In the genomic region with DNA sequence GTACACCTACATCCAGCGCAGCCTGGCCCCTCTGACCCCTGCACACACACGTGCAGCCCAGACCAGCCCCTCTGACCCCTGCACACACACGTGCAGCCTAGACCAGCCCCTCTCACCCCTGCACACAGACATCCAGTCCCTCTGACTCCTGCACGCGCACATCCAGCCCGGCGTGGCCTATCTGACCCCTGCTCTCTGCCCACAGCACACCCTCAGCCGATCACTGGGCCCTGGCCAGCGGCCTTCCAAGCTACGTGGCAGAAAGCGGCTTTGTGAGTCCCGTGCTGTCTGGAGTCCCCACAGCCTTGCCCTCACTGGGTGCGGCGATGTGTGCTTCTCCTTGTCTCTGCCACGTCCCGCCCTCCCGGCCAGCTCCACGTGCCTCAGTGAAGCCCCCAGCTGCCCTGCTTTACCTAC, we compare ENCODE assay signal across 22 cellular contexts. TPM values are rescaled to one million over a fixed set of nuclear protein-coding genes. Genes with fewer than 3 reads are reported as not detected.
DNase-seq lines count a peak whose midpoint lies in the region; ATAC-seq, FAIRE-seq and TF ChIP-seq lines count a peak whose summit lies in the region.
"Had no signal": no experiment of that assay in that cellular context is flagged by ENCODE, and none has a peak within 500 bp of the region (broad histone marks: within the 10 kb centered on the region; RNA-seq: fewer than 3 reads in every experiment).

No MANE protein-coding gene starts in this region.

- no peaks in the 10 kb centered on the region for H4K20me1 ChIP-seq in HepG2 (ENCODE audit: insufficient read depth, low read length)
- no peaks in the 10 kb centered on the region for H4K20me1 ChIP-seq in osteoblast (ENCODE audit: insufficient read depth, low read length)

- DNase-seq in H7 (peak; percentile 57), caudate nucleus (lab: John Stamatoyannopoulos, UW) (peak in 1 of 61 donors; percentile 37), HepG2 (ENCODE audit: low spot score) (no peak), osteoblast (ENCODE audit: insufficient read length, low spot score, missing footprints) (peak; percentile 86), A673 (ENCODE audit: low spot score) (no peak), activated gamma-delta T cell treated with Interleukin-2 at 50 U/mL for 16 hours (no peak), NCI-H1436 (lab: John Stamatoyannopoulos, UW) (no peak), ureter (ENCODE audit: low spot score) (no peak)
- DNase-seq: DMS 273 treated with DMSO at 0.1 percent for 48 hours, GDM1, HCEC 1CT, KG1, NCI-H146, NCI-H2081, NCI-H510A, NCI-H774, PC-3 had no signal

- H3K79me2 ChIP-seq in HepG2 (ENCODE audit: insufficient read depth, low read length) (no peaks in the 10 kb centered on the region), osteoblast (ENCODE audit: insufficient read depth, low read length) (no peaks in the 10 kb centered on the region)

- H2AFZ ChIP-seq in HepG2 (ENCODE audit: low read length), result no peak overlapping the region
- no peak overlapping the region for H2AFZ ChIP-seq in osteoblast (ENCODE audit: low read length)

- CTCF ChIA-PET in HepG2 (lab: Yijun Ruan, JAX; ENCODE audit: low intra/inter-chr PET ratio, low total read pairs) (no interaction called here), A673 (lab: Charles Lee) (no interaction called here)

- no peaks in the 10 kb centered on the region for H3K9me3 ChIP-seq in HepG2 (ENCODE audit: low read length)
- H3K9me3 ChIP-seq in osteoblast (ENCODE audit: low read depth, low read length), result no peaks in the 10 kb centered on the region
- H3K9me3 ChIP-seq in A673 (ENCODE audit: low read depth, low read length, poor library complexity, severe bottlenecking), result no peaks in the 10 kb centered on the region
- H3K9me3 ChIP-seq: A549 had no signal

- BruUV-seq in HepG2 (replicated peaks; lab: Mats Ljungman, UMichigan), result no TSS peak
- BruUV-seq in A673 (replicated peaks; lab: Mats Ljungman, UMichigan), result no TSS peak

- no peak for FAIRE-seq in HepG2 (lab: Jason Lieb, UNC)
- FAIRE-seq: A549, GM12891, GM18507 had no signal

- H3K27ac ChIP-seq in caudate nucleus (ENCODE audit: low read depth, low read length) (peak overlapping the region; percentile 89), HepG2 (ENCODE audit: extremely low read length, insufficient read depth, low read length) (no peak overlapping the region), osteoblast (ENCODE audit: low read depth, low read length) (no peak overlapping the region), A673 (ENCODE audit: low read depth, low read length, poor library complexity, severe bottlenecking) (no peak overlapping the region)
- H3K27ac ChIP-seq: A549, C4-2B had no signal

- TF ChIP-seq RAD21 in HepG2 (CRISPR knock-in tag; IDR thresholded peaks at IDR 0.05), result no peak

- no peaks in the 10 kb centered on the region for H3K36me3 ChIP-seq in H7 (replicated peaks; ENCODE audit: control insufficient read depth, insufficient read depth, low read length)
- H3K36me3 ChIP-seq in HepG2 (replicated peaks in 1 of 2; ENCODE audit: control insufficient read depth in 1 of 2, insufficient read depth in 2 of 2, low read length in 2 of 2), result no peaks in the 10 kb centered on the region
- H3K36me3 ChIP-seq in osteoblast (ENCODE audit: insufficient read depth, low read length), result no peaks in the 10 kb centered on the region
- no peaks in the 10 kb centered on the region for H3K36me3 ChIP-seq in A673 (ENCODE audit: insufficient read depth, low read length, poor library complexity, severe bottlenecking)

- WGBS in HepG2 (ENCODE audit: low lambda C conversion rate), result 18% methylated on average over 14 of the region's 18 CpGs

- TF ChIP-seq CTCF in HepG2 (CRISPR knock-in tag; IDR thresholded peaks at IDR 0.05) (no peak), osteoblast (IDR thresholded peaks at IDR 0.05; ENCODE audit: extremely low read depth, low read depth, low read length) (no peak), A673 (conservative IDR thresholded peaks at IDR 0.05; ENCODE audit: low read depth, low read length) (no peak)

- 0 out of 2 replicates have a peak overlapping the region, but pooled peaks have one; percentile 3 for H3K9ac ChIP-seq in HepG2 (ENCODE audit: insufficient read depth, low read depth, low read length)

- TF ChIP-seq EP300 in HepG2 (IDR thresholded peaks at IDR 0.05; ENCODE audit: low read depth in 2 of 2, low read length in 2 of 2) (no peak), HepG2 (CRISPR knock-in tag; IDR thresholded peaks at IDR 0.05; ENCODE audit: borderline replicate concordance) (no peak)

- POLR2A ChIA-PET in HepG2 (lab: Yijun Ruan, JAX), result no interaction called here
- POLR2A ChIA-PET in A673 (lab: Charles Lee; ENCODE audit: low non-redundant PET), result no interaction called here

- peaks cover 67% of the 10 kb centered on the region for H3K4me1 ChIP-seq in HepG2 (ENCODE audit: insufficient read depth, low read length)
- no peaks in the 10 kb centered on the region for H3K4me1 ChIP-seq in osteoblast (ENCODE audit: insufficient read depth, low read length)
- H3K4me1 ChIP-seq in A673 (ENCODE audit: insufficient read depth, low read length, poor library complexity, severe bottlenecking), result no peaks in the 10 kb centered on the region
- H3K4me1 ChIP-seq: A549 had no signal

- peak; percentile 38 for ATAC-seq in HepG2
- ATAC-seq: A549, PC-3 had no signal

- H3K4me3 ChIP-seq in H7 (ENCODE audit: insufficient read depth, low read depth, low read length) (no peak overlapping the region), HepG2 (replicated peaks in 1 of 3; ENCODE audit: insufficient read depth in 1 of 3, low read depth in 2 of 3, low read length in 3 of 3) (peak overlapping the region in 2 of 3 experiments; percentile 29 to 53; a peak in 2 of 6 replicates), osteoblast (ENCODE audit: insufficient read depth, low read length) (no peak overlapping the region), A673 (ENCODE audit: low read depth, low read length, poor library complexity, severe bottlenecking) (no peak overlapping the region)
- H3K4me3 ChIP-seq: A549 had no signal

- no peak for TF ChIP-seq POLR2A in HepG2 (IDR thresholded peaks at IDR 0.05; ENCODE audit: insufficient read depth in 1 of 2, low read depth in 2 of 2, low read length in 2 of 2)

- in situ Hi-C loops in HepG2 (cut with HindIII; ENCODE audit: extremely low pct_ligation_motif_present, low pct_unique_long_range_greater_than_20kb), result no loop called here

- H3K4me2 ChIP-seq in HepG2 (ENCODE audit: low read depth, low read length) (peak overlapping the region; percentile 72), osteoblast (ENCODE audit: insufficient read depth, low read length) (no peak overlapping the region)
- H3K4me2 ChIP-seq: A549 had no signal

- H3K27me3 ChIP-seq in H7 (ENCODE audit: control insufficient read depth, insufficient read depth, low read length), result no peaks in the 10 kb centered on the region
- H3K27me3 ChIP-seq in HepG2 (ENCODE audit: control insufficient read depth in 1 of 2, insufficient read depth in 2 of 2, low read length in 2 of 2), result peaks cover 12 to 43% of the 10 kb centered on the region in 2 experiments
- H3K27me3 ChIP-seq in osteoblast (ENCODE audit: insufficient read depth, low read length), result no peaks in the 10 kb centered on the region
- no peaks in the 10 kb centered on the region for H3K27me3 ChIP-seq in A673 (replicated peaks; ENCODE audit: insufficient read depth, low read depth, low read length, poor library complexity)

- intact Hi-C loops in HepG2 (cut with micrococcal nuclease; ENCODE audit: unreplicated experiment) (no loop called here), A673 (cut with micrococcal nuclease; ENCODE audit: unreplicated experiment) (no loop called here)

RNA-seq across cellular contexts. Expression of gene ATP5ME, which starts 18.3 kb away (rescaled TPM):
- total RNA-seq in H7 (2014; rRNA removed; shearing (Covaris generic)), result 410 and 452 TPM in 2 replicates
- 753 and 1,048 TPM in 2 replicates for total RNA-seq in HepG2 (2016; rRNA removed; fragmentation: Illumina TruSeq; extraction: Trizol)
- 458 and 593 TPM in 2 replicates for total RNA-seq in HepG2 (2016; cell fraction: cytosol; rRNA removed; fragmentation: Illumina TruSeq; extraction: Trizol; ENCODE audit: low read depth)
- 792 and 1,109 TPM in 2 replicates for total RNA-seq in HepG2 (2016; cell fraction: insoluble cytoplasmic fraction; rRNA removed; fragmentation: Illumina TruSeq; extraction: Trizol)
- total RNA-seq in HepG2 (2016; cell fraction: membrane; rRNA removed; fragmentation: Illumina TruSeq; extraction: Trizol), result 613 and 660 TPM in 2 replicates
- 219 and 249 TPM in 2 replicates for total RNA-seq in HepG2 (2016; cell fraction: nucleus; rRNA removed; fragmentation: Illumina TruSeq; extraction: Trizol)
- polyA plus RNA-seq in HepG2 (2011; rRNA removed), result 301 and 305 TPM in 2 replicates
- polyA plus RNA-seq in HepG2 (2011; cell fraction: cytosol; rRNA removed), result 507 and 666 TPM in 2 replicates
- 133 and 152 TPM in 2 replicates for polyA plus RNA-seq in HepG2 (2011; cell fraction: nucleus; rRNA removed)
- 451 and 767 TPM in 2 replicates for polyA plus RNA-seq in HepG2 (2012)
- 482 and 603 TPM in 2 replicates for polyA plus RNA-seq in HepG2 (2016; cell fraction: cytosol; fragmentation: Illumina TruSeq; extraction: Trizol; ENCODE audit: low read depth)
- polyA plus RNA-seq in HepG2 (2016; cell fraction: insoluble cytoplasmic fraction; fragmentation: Illumina TruSeq; extraction: Trizol; ENCODE audit: low read depth), result 926 and 995 TPM in 2 replicates
- 496 and 594 TPM in 2 replicates for polyA plus RNA-seq in HepG2 (2016; cell fraction: membrane; fragmentation: Illumina TruSeq; extraction: Trizol; ENCODE audit: low read depth)
- 426 and 431 TPM in 2 replicates for polyA plus RNA-seq in HepG2 (2016; cell fraction: nucleus; fragmentation: Illumina TruSeq; extraction: Trizol; ENCODE audit: insufficient read depth, low read depth)
- polyA minus RNA-seq in HepG2 (2011; rRNA and poly(A)+ RNA removed; ENCODE audit: low replicate concordance), result 68.8 and 71.4 TPM in 2 replicates
- 62.0 and 63.6 TPM in 2 replicates for polyA minus RNA-seq in HepG2 (2011; cell fraction: cytosol; rRNA and poly(A)+ RNA removed)
- polyA minus RNA-seq in HepG2 (2011; cell fraction: nucleus; rRNA and poly(A)+ RNA removed), result 23.6 and 38.7 TPM in 2 replicates
- 60.8 and 70.4 TPM in 2 replicates for total RNA-seq in osteoblast
- total RNA-seq in A673 (2021), result 362 and 383 TPM in 2 replicates
- total RNA-seq in ureter, result 317 TPM

RNA-seq across cellular contexts. Expression of gene MYL5, which starts 18.6 kb away (rescaled TPM):
- 12.6 and 18.2 TPM in 2 replicates for total RNA-seq in H7 (2014; rRNA removed; shearing (Covaris generic))
- total RNA-seq in HepG2 (2016; rRNA removed; fragmentation: Illumina TruSeq; extraction: Trizol), result 11.0 and 16.0 TPM in 2 replicates
- 6.7 and 8.0 TPM in 2 replicates for total RNA-seq in HepG2 (2016; cell fraction: cytosol; rRNA removed; fragmentation: Illumina TruSeq; extraction: Trizol; ENCODE audit: low read depth)
- total RNA-seq in HepG2 (2016; cell fraction: insoluble cytoplasmic fraction; rRNA removed; fragmentation: Illumina TruSeq; extraction: Trizol), result 10.1 and 16.2 TPM in 2 replicates
- 7.6 and 8.2 TPM in 2 replicates for total RNA-seq in HepG2 (2016; cell fraction: membrane; rRNA removed; fragmentation: Illumina TruSeq; extraction: Trizol)
- total RNA-seq in HepG2 (2016; cell fraction: nucleus; rRNA removed; fragmentation: Illumina TruSeq; extraction: Trizol), result 15.9 and 16.6 TPM in 2 replicates
- polyA plus RNA-seq in HepG2 (2011; rRNA removed), result 6.5 and 11.5 TPM in 2 replicates
- 4.1 and 4.4 TPM in 2 replicates for polyA plus RNA-seq in HepG2 (2011; cell fraction: cytosol; rRNA removed)
- 40.0 and 46.9 TPM in 2 replicates for polyA plus RNA-seq in HepG2 (2011; cell fraction: nucleus; rRNA removed)
- 7.4 and 8.9 TPM in 2 replicates for polyA plus RNA-seq in HepG2 (2012)
- 4.4 and 5.5 TPM in 2 replicates for polyA plus RNA-seq in HepG2 (2016; cell fraction: cytosol; fragmentation: Illumina TruSeq; extraction: Trizol; ENCODE audit: low read depth)
- 8.5 and 12.2 TPM in 2 replicates for polyA plus RNA-seq in HepG2 (2016; cell fraction: insoluble cytoplasmic fraction; fragmentation: Illumina TruSeq; extraction: Trizol; ENCODE audit: low read depth)
- 4.9 and 6.3 TPM in 2 replicates for polyA plus RNA-seq in HepG2 (2016; cell fraction: membrane; fragmentation: Illumina TruSeq; extraction: Trizol; ENCODE audit: low read depth)
- 33.7 and 41.8 TPM in 2 replicates for polyA plus RNA-seq in HepG2 (2016; cell fraction: nucleus; fragmentation: Illumina TruSeq; extraction: Trizol; ENCODE audit: insufficient read depth, low read depth)
- polyA minus RNA-seq in HepG2 (2011; rRNA and poly(A)+ RNA removed; ENCODE audit: low replicate concordance), result 3.4 and 4.4 TPM in 2 replicates
- 1.4 TPM in 1 of 2 replicates, not detected in the other for polyA minus RNA-seq in HepG2 (2011; cell fraction: cytosol; rRNA and poly(A)+ RNA removed)
- polyA minus RNA-seq in HepG2 (2011; cell fraction: nucleus; rRNA and poly(A)+ RNA removed), result 11.8 and 15.5 TPM in 2 replicates
- 17.7 and 22.8 TPM in 2 replicates for total RNA-seq in osteoblast
- total RNA-seq in A673 (2021), result 11.7 and 13.0 TPM in 2 replicates
- total RNA-seq in ureter, result 46.0 TPM

RNA-seq across cellular contexts. Expression of gene PDE6B, which starts 30.4 kb away (rescaled TPM):
- 12.1 and 12.7 TPM in 2 replicates for total RNA-seq in H7 (2014; rRNA removed; shearing (Covaris generic))
- total RNA-seq in HepG2 (2016; rRNA removed; fragmentation: Illumina TruSeq; extraction: Trizol) (0.38 TPM in 1 of 2 replicates, not detected in the other), osteoblast (not detected in 2 replicates), A673 (2021) (10.4 and 12.9 TPM in 2 replicates), ureter (15.1 TPM)
- total RNA-seq in HepG2 (2016; cell fraction: cytosol; rRNA removed; fragmentation: Illumina TruSeq; extraction: Trizol; ENCODE audit: low read depth), result 0.20 TPM in 1 of 2 replicates, not detected in the other
- total RNA-seq in HepG2 (2016; cell fraction: insoluble cytoplasmic fraction; rRNA removed; fragmentation: Illumina TruSeq; extraction: Trizol), result 0.09 TPM in 1 of 2 replicates, not detected in the other
- total RNA-seq in HepG2 (2016; cell fraction: membrane; rRNA removed; fragmentation: Illumina TruSeq; extraction: Trizol), result 0.25 TPM in 1 of 2 replicates, not detected in the other
- total RNA-seq in HepG2 (2016; cell fraction: nucleus; rRNA removed; fragmentation: Illumina TruSeq; extraction: Trizol), result not detected in 2 replicates
- polyA plus RNA-seq in HepG2 (2011; rRNA removed), result 0.38 and 0.40 TPM in 2 replicates
- 0.43 and 0.62 TPM in 2 replicates for polyA plus RNA-seq in HepG2 (2011; cell fraction: cytosol; rRNA removed)
- polyA plus RNA-seq in HepG2 (2011; cell fraction: nucleus; rRNA removed), result 0.33 and 0.45 TPM in 2 replicates
- polyA plus RNA-seq in HepG2 (2012), result 0.38 and 0.73 TPM in 2 replicates
- polyA plus RNA-seq in HepG2 (2016; cell fraction: cytosol; fragmentation: Illumina TruSeq; extraction: Trizol; ENCODE audit: low read depth), result not detected in 2 replicates
- not detected in 2 replicates for polyA plus RNA-seq in HepG2 (2016; cell fraction: insoluble cytoplasmic fraction; fragmentation: Illumina TruSeq; extraction: Trizol; ENCODE audit: low read depth)
- 0.13 TPM in 1 of 2 replicates, not detected in the other for polyA plus RNA-seq in HepG2 (2016; cell fraction: membrane; fragmentation: Illumina TruSeq; extraction: Trizol; ENCODE audit: low read depth)
- polyA plus RNA-seq in HepG2 (2016; cell fraction: nucleus; fragmentation: Illumina TruSeq; extraction: Trizol; ENCODE audit: insufficient read depth, low read depth), result not detected in 2 replicates
- 0.32 TPM in 1 of 2 replicates, not detected in the other for polyA minus RNA-seq in HepG2 (2011; rRNA and poly(A)+ RNA removed; ENCODE audit: low replicate concordance)
- 0.69 and 1.3 TPM in 2 replicates for polyA minus RNA-seq in HepG2 (2011; cell fraction: cytosol; rRNA and poly(A)+ RNA removed)
- 0.37 and 1.3 TPM in 2 replicates for polyA minus RNA-seq in HepG2 (2011; cell fraction: nucleus; rRNA and poly(A)+ RNA removed)
- total RNA-seq: M059J, PC-3 had no signal
- polyA plus RNA-seq: A549 had no signal

RNA-seq across cellular contexts. Expression of gene SLC49A3, which starts 33.2 kb away (rescaled TPM):
- total RNA-seq in H7 (2014; rRNA removed; shearing (Covaris generic)), result 2.0 and 4.1 TPM in 2 replicates
- total RNA-seq in HepG2 (2016; rRNA removed; fragmentation: Illumina TruSeq; extraction: Trizol), result 0.07 TPM in 1 of 2 replicates, not detected in the other
- total RNA-seq in HepG2 (2016; cell fraction: cytosol; rRNA removed; fragmentation: Illumina TruSeq; extraction: Trizol; ENCODE audit: low read depth), result not detected in 2 replicates
- total RNA-seq in HepG2 (2016; cell fraction: insoluble cytoplasmic fraction; rRNA removed; fragmentation: Illumina TruSeq; extraction: Trizol), result 0.09 TPM in 1 of 2 replicates, not detected in the other
- not detected in 2 replicates for total RNA-seq in HepG2 (2016; cell fraction: membrane; rRNA removed; fragmentation: Illumina TruSeq; extraction: Trizol)
- total RNA-seq in HepG2 (2016; cell fraction: nucleus; rRNA removed; fragmentation: Illumina TruSeq; extraction: Trizol), result 0.62 TPM in 1 of 2 replicates, not detected in the other
- polyA plus RNA-seq in HepG2 (2011; rRNA removed), result 0.17 and 0.22 TPM in 2 replicates
- polyA plus RNA-seq in HepG2 (2011; cell fraction: cytosol; rRNA removed), result 0.10 and 0.16 TPM in 2 replicates
- polyA plus RNA-seq in HepG2 (2011; cell fraction: nucleus; rRNA removed), result 1.9 and 2.5 TPM in 2 replicates
- 0.21 and 0.29 TPM in 2 replicates for polyA plus RNA-seq in HepG2 (2012)
- polyA plus RNA-seq in HepG2 (2016; cell fraction: cytosol; fragmentation: Illumina TruSeq; extraction: Trizol; ENCODE audit: low read depth), result 0.07 TPM in 1 of 2 replicates, not detected in the other
- not detected in 2 replicates for polyA plus RNA-seq in HepG2 (2016; cell fraction: insoluble cytoplasmic fraction; fragmentation: Illumina TruSeq; extraction: Trizol; ENCODE audit: low read depth)
- polyA plus RNA-seq in HepG2 (2016; cell fraction: membrane; fragmentation: Illumina TruSeq; extraction: Trizol; ENCODE audit: low read depth), result not detected in 2 replicates
- 0.53 TPM in 1 of 2 replicates, not detected in the other for polyA plus RNA-seq in HepG2 (2016; cell fraction: nucleus; fragmentation: Illumina TruSeq; extraction: Trizol; ENCODE audit: insufficient read depth, low read depth)
- 0.12 TPM in 1 of 2 replicates, not detected in the other for polyA minus RNA-seq in HepG2 (2011; rRNA and poly(A)+ RNA removed; ENCODE audit: low replicate concordance)
- polyA minus RNA-seq in HepG2 (2011; cell fraction: cytosol; rRNA and poly(A)+ RNA removed), result not detected in 2 replicates
- 0.25 and 0.26 TPM in 2 replicates for polyA minus RNA-seq in HepG2 (2011; cell fraction: nucleus; rRNA and poly(A)+ RNA removed)
- 11.6 and 13.6 TPM in 2 replicates for total RNA-seq in osteoblast
- 0.47 and 1.7 TPM in 2 replicates for total RNA-seq in A673 (2021)
- total RNA-seq in ureter, result 8.9 TPM
- total RNA-seq: M059J, PC-3 had no signal

RNA-seq across cellular contexts. Expression of gene PCGF3, which starts 49.9 kb away (rescaled TPM):
- total RNA-seq in H7 (2014; rRNA removed; shearing (Covaris generic)), result 53.6 and 57.9 TPM in 2 replicates
- total RNA-seq in HepG2 (2016; rRNA removed; fragmentation: Illumina TruSeq; extraction: Trizol) (24.2 and 28.6 TPM in 2 replicates), osteoblast (32.7 and 43.1 TPM in 2 replicates), A673 (2021) (83.5 and 83.9 TPM in 2 replicates), ureter (63.3 TPM)
- 16.2 and 16.7 TPM in 2 replicates for total RNA-seq in HepG2 (2016; cell fraction: cytosol; rRNA removed; fragmentation: Illumina TruSeq; extraction: Trizol; ENCODE audit: low read depth)
- total RNA-seq in HepG2 (2016; cell fraction: insoluble cytoplasmic fraction; rRNA removed; fragmentation: Illumina TruSeq; extraction: Trizol), result 22.5 and 27.7 TPM in 2 replicates
- total RNA-seq in HepG2 (2016; cell fraction: membrane; rRNA removed; fragmentation: Illumina TruSeq; extraction: Trizol), result 36.9 and 38.9 TPM in 2 replicates
- total RNA-seq in HepG2 (2016; cell fraction: nucleus; rRNA removed; fragmentation: Illumina TruSeq; extraction: Trizol), result 40.6 and 42.6 TPM in 2 replicates
- polyA plus RNA-seq in HepG2 (2011; rRNA removed), result 66.2 and 80.8 TPM in 2 replicates
- polyA plus RNA-seq in HepG2 (2011; cell fraction: cytosol; rRNA removed), result 32.3 and 37.9 TPM in 2 replicates
- polyA plus RNA-seq in HepG2 (2011; cell fraction: nucleus; rRNA removed), result 406 and 428 TPM in 2 replicates
- 37.8 and 47.7 TPM in 2 replicates for polyA plus RNA-seq in HepG2 (2012)
- 13.4 and 15.5 TPM in 2 replicates for polyA plus RNA-seq in HepG2 (2016; cell fraction: cytosol; fragmentation: Illumina TruSeq; extraction: Trizol; ENCODE audit: low read depth)
- polyA plus RNA-seq in HepG2 (2016; cell fraction: insoluble cytoplasmic fraction; fragmentation: Illumina TruSeq; extraction: Trizol; ENCODE audit: low read depth), result 20.0 and 26.4 TPM in 2 replicates
- 26.7 and 30.4 TPM in 2 replicates for polyA plus RNA-seq in HepG2 (2016; cell fraction: membrane; fragmentation: Illumina TruSeq; extraction: Trizol; ENCODE audit: low read depth)
- polyA plus RNA-seq in HepG2 (2016; cell fraction: nucleus; fragmentation: Illumina TruSeq; extraction: Trizol; ENCODE audit: insufficient read depth, low read depth), result 92.0 and 96.8 TPM in 2 replicates
- polyA minus RNA-seq in HepG2 (2011; rRNA and poly(A)+ RNA removed; ENCODE audit: low replicate concordance), result 38.9 and 82.6 TPM in 2 replicates
- 18.1 and 23.5 TPM in 2 replicates for polyA minus RNA-seq in HepG2 (2011; cell fraction: cytosol; rRNA and poly(A)+ RNA removed)
- polyA minus RNA-seq in HepG2 (2011; cell fraction: nucleus; rRNA and poly(A)+ RNA removed), result 119 and 121 TPM in 2 replicates

Comparison
In these comparisons a context has a peak if more than half of its experiments do, and no peak if none do; other contexts are left out.
1. DNase-seq: peak in H7 (single experiment) and osteoblast (single experiment); none in HepG2 (single experiment), A673 (single experiment), activated gamma-delta T cell treated with Interleukin-2 at 50 U/mL for 16 hours (single experiment), NCI-H1436 (single experiment) and ureter (single experiment).
2. H3K4me3 ChIP-seq: peak in HepG2 (2 of 3); none in H7 (single experiment), osteoblast (single experiment) and A673 (single experiment).